Comparison of ENCODE assay signal across 1 cellular context in genomic region chr21:35697321-35697808, GRCh38.
TF ChIP-seq lines count a peak whose summit lies in the region.

No MANE protein-coding gene starts in this region.

TF ChIP-seq in HEK293, 187 proteins besides CTCF, POLR2A, EP300 and RAD21 (continued from another document):
- TF ChIP-seq ZFP3 (tag by site-specific recombination; IDR thresholded peaks at IDR 0.05; ENCODE audit: low read depth), result no peak
- TF ChIP-seq ZNF596 (tag by site-specific recombination; IDR thresholded peaks at IDR 0.05), result no peak
- no peak for TF ChIP-seq ZSCAN4 (tag by site-specific recombination; IDR thresholded peaks at IDR 0.05)
- TF ChIP-seq EGR2 (tag by site-specific recombination; IDR thresholded peaks at IDR 0.05; ENCODE audit: low read depth), result no peak
- TF ChIP-seq ZBTB10 (tag by site-specific recombination; IDR thresholded peaks at IDR 0.05), result no peak
- peak; percentile 90 for TF ChIP-seq ZBTB48 (tag by site-specific recombination; IDR thresholded peaks at IDR 0.05)
- TF ChIP-seq ZNF768 (tag by site-specific recombination; IDR thresholded peaks at IDR 0.05), result no peak
- TF ChIP-seq ZNF311 (tag by site-specific recombination; IDR thresholded peaks at IDR 0.05; ENCODE audit: borderline replicate concordance), result no peak
- no peak for TF ChIP-seq ZNF776 (tag by site-specific recombination; IDR thresholded peaks at IDR 0.05; ENCODE audit: borderline replicate concordance)
- no peak for TF ChIP-seq TCF7L2 (IDR thresholded peaks at IDR 0.05; ENCODE audit: borderline replicate concordance, low read depth, low read length)
- TF ChIP-seq HOXA7 (CRISPR knock-in tag; IDR thresholded peaks at IDR 0.05; ENCODE audit: borderline replicate concordance), result no peak
- TF ChIP-seq ZNF513 (tag by site-specific recombination; IDR thresholded peaks at IDR 0.05), result no peak
- TF ChIP-seq ZNF473 (tag by site-specific recombination; IDR thresholded peaks at IDR 0.05), result no peak
- 0 out of 2 replicates have a peak, but pooled peaks have one; percentile 13 for TF ChIP-seq ZXDB (tag by site-specific recombination; IDR thresholded peaks at IDR 0.05)
- no peak for TF ChIP-seq ZNF585B (tag by site-specific recombination; IDR thresholded peaks at IDR 0.05)
- TF ChIP-seq KLF8 (tag by site-specific recombination; IDR thresholded peaks at IDR 0.05), result no peak
- TF ChIP-seq WT1 (tag by site-specific recombination; IDR thresholded peaks at IDR 0.05), result no peak
TF ChIP-seq in HEK293: peak in this region for 7.
